8 cellular contexts compared by ENCODE assay signal in the genomic region with DNA sequence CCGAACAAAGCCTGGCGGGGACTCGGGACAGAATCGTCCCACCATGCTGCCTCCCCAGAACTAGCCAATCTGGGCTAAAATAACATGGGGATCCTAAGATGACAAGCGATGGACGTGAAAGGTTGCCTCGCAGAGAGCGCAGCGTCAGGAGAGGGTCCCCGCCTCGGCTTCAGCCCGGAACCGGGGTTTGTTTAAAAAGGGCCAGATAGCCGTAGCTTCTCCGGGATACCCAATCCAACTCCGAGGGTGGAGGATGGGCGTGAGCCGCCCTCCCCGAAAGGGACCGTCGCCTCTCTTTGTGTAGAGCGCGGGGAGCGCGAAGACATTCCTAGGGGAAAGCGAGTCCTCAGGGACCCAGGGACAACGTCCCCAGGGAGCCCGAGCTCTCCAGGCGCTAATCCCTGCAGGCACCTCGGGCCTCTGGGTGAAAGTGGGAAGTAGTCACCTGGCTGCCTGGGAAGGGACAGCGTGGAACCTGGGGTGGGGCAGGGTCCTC. TPM values are rescaled to one million over a fixed set of nuclear protein-coding genes. Genes with fewer than 3 reads are reported as not detected.
DNase-seq lines count a peak whose midpoint lies in the region; ATAC-seq and TF ChIP-seq lines count a peak whose summit lies in the region.

No MANE protein-coding gene starts in this region.

- H3K36me3 ChIP-seq in body of pancreas (replicated peaks in 1 of 2; ENCODE audit: insufficient read depth in 1 of 2, low read depth in 2 of 2): peaks cover 0 to 2% of the 10 kb centered on the region in 2 donors

- peak overlapping the region; percentile 74 to 91 for H3K4me3 ChIP-seq in body of pancreas

- peak overlapping the region; percentile 97 for H3K4me3 Mint-ChIP-seq in mesothelial cell of epicardium

- no peak for TF ChIP-seq POLR2A in body of pancreas (IDR thresholded peaks at IDR 0.05)

- peaks cover 4% of the 10 kb centered on the region for H3K9me3 Mint-ChIP-seq in mesothelial cell of epicardium

- H3K9me3 ChIP-seq in body of pancreas: no peaks in the 10 kb centered on the region

- WGBS in body of pancreas, 2 donors: 1 to 2% methylated on average over 25 to 31 of the region's 31 CpGs

- H3K4me1 ChIP-seq in body of pancreas: peaks cover 37% of the 10 kb centered on the region

- peaks cover 19% of the 10 kb centered on the region for H3K36me3 Mint-ChIP-seq in mesothelial cell of epicardium

- peak; percentile 47 for DNase-seq in GM10266 (ENCODE audit: extremely low spot score)
- peak; percentile 25 for DNase-seq in NCI-H146 treated with DMSO at 0.1 percent for 48 hours (lab: John Stamatoyannopoulos, UW; ENCODE audit: unreplicated experiment)
- peak; percentile 28 to 45 (median 37) for DNase-seq in body of pancreas
- peak in 1 of 2 experiments; percentile 62 for DNase-seq in mesothelial cell of epicardium (ENCODE audit: low spot score in 2 of 2, unreplicated experiment in 2 of 2)
- DNase-seq in stimulated activated CD8-positive, alpha-beta memory T cell treated with anti-CD3 and anti-CD28 coated beads, Interleukin-4, amount 100 ng/mL, for 48 hours: no peak
- DNase-seq in amniotic stem cell (lab: John Stamatoyannopoulos, UW): no peak

- H3K27ac ChIP-seq in body of pancreas: peak overlapping the region; percentile 94 to 100 (median 100)

- H3K27me3 Mint-ChIP-seq in mesothelial cell of epicardium (ENCODE audit: low read depth): peaks cover 5% of the 10 kb centered on the region

- peaks cover 23% of the 10 kb centered on the region for H3K4me1 Mint-ChIP-seq in mesothelial cell of epicardium

- intact Hi-C loops in body of pancreas (cut with DNase I): no loop called here

- peak; percentile 4 for ATAC-seq in body of pancreas
- ATAC-seq in HG02970 (IDR thresholded peaks at IDR 0.05; ENCODE audit: low FRiP score, unreplicated experiment): no peak
- no peak for ATAC-seq in GM21529 (IDR thresholded peaks at IDR 0.05; ENCODE audit: unreplicated experiment)

- no peaks in the 10 kb centered on the region for H3K27me3 ChIP-seq in body of pancreas

- peak overlapping the region; percentile 96 for H3K27ac Mint-ChIP-seq in mesothelial cell of epicardium

- TF ChIP-seq CTCF in GM10266 (IDR thresholded peaks at IDR 0.05; ENCODE audit: control insufficient read depth, insufficient read depth, low read depth, missing control alignments) (no peak), body of pancreas (IDR thresholded peaks at IDR 0.05) (no peak), mesothelial cell of epicardium (IDR thresholded peaks at IDR 0.05; ENCODE audit: unreplicated experiment) (no peak)

RNA-seq across cellular contexts. Expression of a gene that starts 0.6 kb away (rescaled TPM):
- 100 to 1,000 TPM; 292 to 618 TPM for total RNA-seq in body of pancreas
- total RNA-seq in mesothelial cell of epicardium: 377 to 390 TPM (median 382 TPM) in 3 replicates

RNA-seq across cellular contexts. Expression of a gene that starts 54.1 kb away (rescaled TPM):
- total RNA-seq in body of pancreas (10 to 100 TPM in 1 of 2 donors, 1 to 10 TPM in 1; 8.6 to 15.5 TPM), mesothelial cell of epicardium (16.6 to 18.7 TPM (median 17.3 TPM) in 3 replicates)

Comparison
In these comparisons a context has a peak if more than half of its experiments do, and no peak if none do; other contexts are left out.
1. DNase-seq: peak in GM10266 (single experiment), NCI-H146 treated with DMSO at 0.1 percent for 48 hours (single experiment) and body of pancreas (4 of 4); none in stimulated activated CD8-positive, alpha-beta memory T cell treated with anti-CD3 and anti-CD28 coated beads, Interleukin-4, amount 100 ng/mL, for 48 hours (single experiment) and amniotic stem cell (single experiment).